Comparison of ENCODE assay signal across 22 cellular contexts in the genomic region with DNA sequence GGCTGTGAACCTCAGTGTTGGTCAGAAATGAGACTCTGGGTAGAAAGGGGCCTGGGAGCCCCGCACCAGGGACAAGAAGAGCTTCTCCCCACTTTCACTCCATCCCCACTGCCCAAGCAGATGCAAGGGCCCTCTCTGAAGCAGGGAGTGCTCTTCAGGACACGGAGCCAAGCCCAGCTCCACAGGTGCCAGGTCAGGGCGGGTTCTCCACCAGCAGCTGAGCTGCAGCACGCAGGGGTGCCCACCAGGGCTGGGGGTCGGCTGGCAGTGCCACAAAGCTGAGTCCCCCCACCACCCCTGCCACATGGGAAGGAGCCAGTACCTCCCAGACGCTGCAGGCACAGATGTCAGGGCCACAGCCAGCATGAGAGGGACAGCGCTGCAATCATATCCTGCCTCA.
DNase-seq lines count a peak whose midpoint lies in the region; ATAC-seq, FAIRE-seq and TF ChIP-seq lines count a peak whose summit lies in the region.
"Had no signal": no experiment of that assay in that cellular context is flagged by ENCODE, and none has a peak within 500 bp of the region (broad histone marks: within the 10 kb centered on the region; RNA-seq: fewer than 3 reads in every experiment).

No MANE protein-coding gene starts in this region.

- ATAC-seq in left ventricle myocardium superior (no peak), HepG2 (no peak), upper lobe of right lung (no peak)
- ATAC-seq: CD8-positive, alpha-beta T cell had no signal

- DNase-seq in left ventricle myocardium superior (peak; percentile 10), left ventricle myocardium inferior (no peak), HepG2 (ENCODE audit: low spot score) (no peak), osteoblast (ENCODE audit: insufficient read length, low spot score, missing footprints) (peak; percentile 47), upper lobe of right lung (peak; percentile 56), H54 (ENCODE audit: insufficient read length, low spot score) (no peak), esophagus muscularis mucosa (ENCODE audit: extremely low spot score) (no peak), C1 segment of cervical spinal cord (lab: John Stamatoyannopoulos, UW) (no peak)
- DNase-seq: AML-193; Caco-2; CD4-positive, CD25-positive, alpha-beta regulatory T cell; CD8-positive, alpha-beta T cell; DMS153; DND-41; GOT3; H7; HCEC 1CT had no signal

- no peak for TF ChIP-seq RAD21 in HepG2 (CRISPR knock-in tag; IDR thresholded peaks at IDR 0.05)

- H3K4me1 ChIP-seq in left ventricle myocardium inferior (no peaks in the 10 kb centered on the region), HepG2 (ENCODE audit: insufficient read depth, low read length) (peaks cover 32% of the 10 kb centered on the region), osteoblast (ENCODE audit: insufficient read depth, low read length) (peaks cover 25% of the 10 kb centered on the region), upper lobe of right lung (no peaks in the 10 kb centered on the region), esophagus muscularis mucosa (no peaks in the 10 kb centered on the region)

- H4K20me1 ChIP-seq in HepG2 (ENCODE audit: insufficient read depth, low read length) (no peaks in the 10 kb centered on the region), osteoblast (ENCODE audit: insufficient read depth, low read length) (no peaks in the 10 kb centered on the region)

- H3K27ac ChIP-seq in left ventricle myocardium inferior (replicated peaks) (no peak overlapping the region), HepG2 (ENCODE audit: extremely low read length, insufficient read depth, low read length) (no peak overlapping the region), osteoblast (ENCODE audit: low read depth, low read length) (no peak overlapping the region), upper lobe of right lung (no peak overlapping the region), esophagus muscularis mucosa (replicated peaks in 1 of 4) (no peak overlapping the region)
- H3K27ac ChIP-seq: 22Rv1, C4-2B had no signal

- in situ Hi-C loops in HepG2 (cut with HindIII; ENCODE audit: extremely low pct_ligation_motif_present, low pct_unique_long_range_greater_than_20kb), result no loop called here

- no peak overlapping the region for H3K9ac ChIP-seq in HepG2 (ENCODE audit: insufficient read depth, low read depth, low read length)

- H2AFZ ChIP-seq in HepG2 (ENCODE audit: low read length) (no peak overlapping the region), osteoblast (ENCODE audit: low read length) (no peak overlapping the region)

- no peak overlapping the region for H3K4me2 ChIP-seq in HepG2 (ENCODE audit: low read depth, low read length)
- H3K4me2 ChIP-seq in osteoblast (ENCODE audit: insufficient read depth, low read length), result no peak overlapping the region

- peaks cover 26% of the 10 kb centered on the region for H3K27me3 ChIP-seq in left ventricle myocardium inferior (ENCODE audit: low read depth)
- peaks cover 13 to 53% of the 10 kb centered on the region in 2 experiments; a peak in 4 of 5 replicates for H3K27me3 ChIP-seq in HepG2 (ENCODE audit: control insufficient read depth in 1 of 2, insufficient read depth in 2 of 2, low read length in 2 of 2)
- no peaks in the 10 kb centered on the region for H3K27me3 ChIP-seq in osteoblast (ENCODE audit: insufficient read depth, low read length)
- no peaks in the 10 kb centered on the region for H3K27me3 ChIP-seq in upper lobe of right lung
- H3K27me3 ChIP-seq in esophagus muscularis mucosa, result no peaks in the 10 kb centered on the region

- TF ChIP-seq CTCF in left ventricle myocardium inferior (IDR thresholded peaks at IDR 0.05; ENCODE audit: borderline replicate concordance) (no peak), HepG2 (CRISPR knock-in tag; IDR thresholded peaks at IDR 0.05) (no peak), osteoblast (IDR thresholded peaks at IDR 0.05; ENCODE audit: extremely low read depth, low read depth, low read length) (no peak), upper lobe of right lung (IDR thresholded peaks at IDR 0.05) (no peak), esophagus muscularis mucosa (IDR thresholded peaks at IDR 0.05) (no peak)

- intact Hi-C loops in left ventricle myocardium superior (cut with micrococcal nuclease) (no loop called here), left ventricle myocardium inferior (cut with micrococcal nuclease) (no loop called here), HepG2 (cut with micrococcal nuclease; ENCODE audit: unreplicated experiment) (no loop called here), upper lobe of right lung (cut with DNase I) (no loop called here), esophagus muscularis mucosa (cut with DNase I) (no loop called here)

- TF ChIP-seq POLR2A in HepG2 (IDR thresholded peaks at IDR 0.05; ENCODE audit: insufficient read depth in 1 of 2, low read depth in 2 of 2, low read length in 2 of 2), result no peak
- TF ChIP-seq POLR2A in H54 (IDR thresholded peaks at IDR 0.05; ENCODE audit: low read depth, low read length), result no peak
- TF ChIP-seq POLR2A in esophagus muscularis mucosa (IDR thresholded peaks at IDR 0.05; ENCODE audit: low read depth), result no peak

- no peak for TF ChIP-seq EP300 in HepG2 (IDR thresholded peaks at IDR 0.05; ENCODE audit: low read depth in 2 of 2, low read length in 2 of 2)
- TF ChIP-seq EP300 in HepG2 (CRISPR knock-in tag; IDR thresholded peaks at IDR 0.05; ENCODE audit: borderline replicate concordance), result no peak
- TF ChIP-seq EP300 in esophagus muscularis mucosa (IDR thresholded peaks at IDR 0.05), result no peak

- CTCF ChIA-PET in HepG2 (lab: Yijun Ruan, JAX; ENCODE audit: low intra/inter-chr PET ratio, low total read pairs), result no interaction called here

- 60% methylated on average over 1 of the region's 7 CpGs for WGBS in HepG2 (ENCODE audit: low lambda C conversion rate)
- 90% methylated on average over 5 of the region's 7 CpGs for WGBS in esophagus muscularis mucosa

- no peaks in the 10 kb centered on the region for H3K79me2 ChIP-seq in HepG2 (ENCODE audit: insufficient read depth, low read length)
- H3K79me2 ChIP-seq in osteoblast (ENCODE audit: insufficient read depth, low read length), result no peaks in the 10 kb centered on the region

- no TSS peak for BruUV-seq in HepG2 (replicated peaks; lab: Mats Ljungman, UMichigan)

- H3K9me3 ChIP-seq in left ventricle myocardium inferior (replicated peaks) (peaks cover 4% of the 10 kb centered on the region), HepG2 (ENCODE audit: low read length) (no peaks in the 10 kb centered on the region), osteoblast (ENCODE audit: low read depth, low read length) (no peaks in the 10 kb centered on the region), upper lobe of right lung (no peaks in the 10 kb centered on the region), esophagus muscularis mucosa (peaks cover 0 to 7% (median under 1%) of the 10 kb centered on the region in 4 donors)

- FAIRE-seq in HepG2 (lab: Jason Lieb, UNC), result no peak
- no peak for FAIRE-seq in H54 (lab: Jason Lieb, UNC)
- FAIRE-seq: A204.1, G401.6, GM12892 had no signal

- POLR2A ChIA-PET in HepG2 (lab: Yijun Ruan, JAX), result interaction anchor here (3.9 kb wide), 1 partner anchor 14 kb away, joined by 31 read pairs; no protein-coding TSS in a partner anchor

- H3K36me3 ChIP-seq in left ventricle myocardium inferior (no peaks in the 10 kb centered on the region), HepG2 (replicated peaks in 1 of 2; ENCODE audit: control insufficient read depth in 1 of 2, insufficient read depth in 2 of 2, low read length in 2 of 2) (no peaks in the 10 kb centered on the region), osteoblast (ENCODE audit: insufficient read depth, low read length) (no peaks in the 10 kb centered on the region), upper lobe of right lung (no peaks in the 10 kb centered on the region), esophagus muscularis mucosa (no peaks in the 10 kb centered on the region)

- H3K4me3 ChIP-seq in left ventricle myocardium inferior (no peak overlapping the region), HepG2 (replicated peaks in 1 of 3; ENCODE audit: insufficient read depth in 1 of 3, low read depth in 2 of 3, low read length in 3 of 3) (no peak overlapping the region), osteoblast (ENCODE audit: insufficient read depth, low read length) (no peak overlapping the region), upper lobe of right lung (no peak overlapping the region), esophagus muscularis mucosa (no peak overlapping the region)

TF ChIP-seq in HepG2, 621 proteins besides CTCF, POLR2A, EP300 and RAD21:
- TF ChIP-seq ZNF772 (CRISPR knock-in tag; IDR thresholded peaks at IDR 0.05) (no peak), ZNF768 (CRISPR knock-in tag; IDR thresholded peaks at IDR 0.05) (peak; percentile 27; the same call in 1 of the 2 replicates)
TF ChIP-seq in HepG2: peak in this region for 1.

Comparison
In these comparisons a context has a peak if more than half of its experiments do, and no peak if none do; other contexts are left out.
1. DNase-seq: peak in left ventricle myocardium superior (single experiment), osteoblast (single experiment) and upper lobe of right lung (single experiment); none in left ventricle myocardium inferior (single experiment), HepG2 (single experiment), H54 (single experiment), esophagus muscularis mucosa (single experiment) and C1 segment of cervical spinal cord (0 of 14).